1 cellular context compared by ENCODE assay signal in the genomic region with DNA sequence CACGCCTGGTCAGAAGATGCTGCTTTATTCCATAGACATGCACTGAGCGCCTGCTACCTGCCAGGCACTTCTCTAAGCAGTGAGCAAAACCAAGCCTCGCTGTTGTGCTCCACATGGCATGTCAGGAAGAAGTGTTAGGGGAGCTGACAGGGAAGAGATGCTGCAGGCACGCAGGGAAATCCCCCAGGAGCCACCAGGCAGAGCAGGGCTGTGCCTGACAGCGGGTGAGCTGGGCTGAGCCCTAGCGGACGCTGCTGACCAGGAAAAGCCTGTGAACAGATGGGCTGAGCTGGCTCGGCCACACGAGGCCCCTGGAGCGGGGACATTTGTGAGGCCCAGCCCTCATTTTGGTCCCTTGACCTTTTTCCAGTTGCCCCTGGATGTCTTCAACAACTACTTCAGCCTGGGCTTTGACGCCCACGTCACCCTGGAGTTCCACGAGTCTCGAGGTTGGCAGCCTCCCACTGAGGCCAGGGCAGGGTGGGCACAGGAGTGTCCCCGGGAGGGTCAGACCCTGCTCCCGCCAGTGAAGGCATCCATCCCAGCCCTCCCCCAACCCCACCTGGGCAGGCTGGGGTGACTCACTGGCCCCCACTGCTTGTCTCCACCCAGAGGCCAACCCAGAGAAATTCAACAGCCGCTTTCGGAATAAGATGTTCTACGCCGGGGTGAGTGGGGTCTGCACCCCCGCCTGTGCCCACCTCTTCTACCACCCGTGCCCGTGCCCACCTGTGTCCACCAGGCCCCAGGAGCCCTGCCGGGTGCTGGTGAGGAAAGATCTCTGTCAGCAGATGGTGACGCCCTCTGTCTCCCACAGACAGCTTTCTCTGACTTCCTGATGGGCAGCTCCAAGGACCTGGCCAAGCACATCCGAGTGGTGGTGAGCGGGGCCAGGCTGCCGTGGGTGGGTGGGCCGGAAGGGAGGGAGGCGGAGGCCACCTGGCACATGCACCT.
A peak's percentile ranks its signal among the peaks of the same experiment; 100 is the strongest.
TF ChIP-seq lines count a peak whose summit lies in the region.

No MANE protein-coding gene starts in this region.

TF ChIP-seq in K562, 482 proteins besides CTCF, POLR2A, EP300 and RAD21:
- TF ChIP-seq ZBTB33 (CRISPR knock-in tag; IDR thresholded peaks at IDR 0.05), result peak; percentile 53; the same call in 1 of the 2 replicates
- TF ChIP-seq ZNF324 (CRISPR knock-in tag; IDR thresholded peaks at IDR 0.05), result no peak
